In the genomic region with DNA sequence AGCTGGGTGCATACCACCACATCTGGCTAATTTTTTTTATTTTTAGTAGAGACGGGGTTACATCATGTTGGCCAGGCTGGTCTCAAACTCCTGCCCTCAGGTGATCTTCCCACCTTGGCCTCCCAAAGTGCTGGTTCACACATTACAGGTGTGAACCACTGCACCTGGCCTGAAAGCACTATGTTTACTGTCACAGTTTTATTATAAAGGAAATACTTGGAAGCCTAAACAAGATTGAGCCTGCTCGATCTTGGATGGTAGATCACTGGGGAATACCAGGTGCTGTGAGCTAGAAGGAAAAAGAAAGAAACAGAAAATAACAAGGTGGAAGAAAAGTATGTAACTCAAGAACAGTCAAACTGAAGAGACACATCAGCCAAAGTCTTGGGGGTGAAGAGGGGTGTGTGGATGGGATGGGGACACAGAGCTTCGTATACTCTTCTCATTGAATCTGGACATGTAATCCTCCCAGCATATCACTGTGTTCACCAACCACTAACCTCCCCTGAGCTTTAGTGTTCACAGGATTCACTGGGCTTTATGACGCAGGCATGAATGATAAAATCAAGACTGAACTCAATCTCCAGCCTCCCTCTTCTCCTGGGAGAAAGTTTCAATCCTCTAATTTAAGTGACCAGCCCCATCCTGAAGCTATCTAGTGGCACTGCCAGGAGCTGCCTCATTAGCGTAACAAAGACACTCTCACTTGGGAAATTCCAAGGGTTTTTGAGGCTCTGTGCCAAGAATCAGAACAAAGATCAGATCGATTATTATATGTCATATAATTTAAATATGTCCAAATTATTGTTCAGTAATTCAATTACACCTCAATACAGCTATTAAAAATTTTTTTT, we compare ENCODE assay signal across 16 cellular contexts. TPM values are rescaled to one million over a fixed set of nuclear protein-coding genes. Genes with fewer than 3 reads are reported as not detected.
DNase-seq lines count a peak whose midpoint lies in the region; ATAC-seq and TF ChIP-seq lines count a peak whose summit lies in the region.
"Had no signal": no experiment of that assay in that cellular context is flagged by ENCODE, and none has a peak within 500 bp of the region (broad histone marks: within the 10 kb centered on the region; RNA-seq: fewer than 3 reads in every experiment).

No MANE protein-coding gene starts in this region.

- CTCF ChIA-PET in activated CD4-positive, alpha-beta T cell treated with anti-CD3 and anti-CD28 coated beads for 36 hours (lab: Charles Lee): interaction anchor here (0.6 to 1.5 kb wide), 3 partner anchors 10 to 468 kb away, joined by 3 to 6 read pairs (median 4); no protein-coding TSS in a partner anchor
- CTCF ChIA-PET in RWPE1 (lab: Yijun Ruan, JAX): interaction anchor here (0.6 kb wide), 1 partner anchor 888 kb away, joined by 3 read pairs; no protein-coding TSS in a partner anchor

- TF ChIP-seq CTCF in RWPE1 (conservative IDR thresholded peaks at IDR 0.05; ENCODE audit: low read depth) (no peak), osteocyte (IDR thresholded peaks at IDR 0.05) (no peak)

- ATAC-seq in activated CD4-positive, alpha-beta T cell treated with anti-CD3 and anti-CD28 coated beads for 36 hours: no peak
- ATAC-seq in aorta (ENCODE audit: low FRiP score) (no peak), HG03139 (IDR thresholded peaks at IDR 0.05; ENCODE audit: unreplicated experiment) (no peak)
- ATAC-seq: PC-3 had no signal

- H3K4me3 ChIP-seq in esophagus (ENCODE audit: low read depth in 1 of 2, low read length in 2 of 2) (no peak overlapping the region), aorta (ENCODE audit: low read length in 2 of 2) (no peak overlapping the region)
- H3K4me3 ChIP-seq: skin epidermis, transverse colon had no signal

- H3K27me3 ChIP-seq in esophagus (ENCODE audit: control insufficient read depth in 1 of 2, insufficient read depth in 2 of 2, low read length in 2 of 2) (no peaks in the 10 kb centered on the region), aorta (ENCODE audit: control insufficient read depth in 1 of 2, insufficient read depth in 2 of 2, low read length in 1 of 2) (no peaks in the 10 kb centered on the region)
- H3K27me3 ChIP-seq: transverse colon had no signal

- H3K27me3 Mint-ChIP-seq in activated CD4-positive, alpha-beta T cell treated with anti-CD3 and anti-CD28 coated beads for 36 hours: no peaks in the 10 kb centered on the region
- no peaks in the 10 kb centered on the region for H3K27me3 Mint-ChIP-seq in osteocyte (ENCODE audit: unreplicated experiment)
- H3K27me3 Mint-ChIP-seq: activated naive CD8-positive, alpha-beta T cell treated with anti-CD3 and anti-CD28 coated beads, Interleukin-2, amount 10 ng/mL, durations not matched to agents 7 days and 5 days; dendritic cell treated with granulocyte-macrophage colony-stimulating factor and Interleukin-4, amounts not matched to agents 40 ng/mL and 50 ng/mL, for 4 days had no signal

- peaks cover 25% of the 10 kb centered on the region for H3K36me3 Mint-ChIP-seq in activated CD4-positive, alpha-beta T cell treated with anti-CD3 and anti-CD28 coated beads for 36 hours (ENCODE audit: low read depth)
- H3K36me3 Mint-ChIP-seq in osteocyte (ENCODE audit: unreplicated experiment): no peaks in the 10 kb centered on the region

- H3K27ac ChIP-seq in RWPE1 (peak overlapping the region; percentile 43; the same call in 1 of the 2 replicates), esophagus (ENCODE audit: low read depth in 2 of 2, low read length in 1 of 2) (peak overlapping the region; percentile 47 to 68), aorta (ENCODE audit: low read depth in 1 of 2, low read length in 2 of 2) (no peak overlapping the region)
- H3K27ac ChIP-seq: transverse colon had no signal

- POLR2A ChIA-PET in activated CD4-positive, alpha-beta T cell treated with anti-CD3 and anti-CD28 coated beads for 36 hours (lab: Charles Lee): interaction anchor here (0.6 kb wide), 2 partner anchors 15 to 38 kb away, joined by 4 read pairs; no protein-coding TSS in a partner anchor
- POLR2A ChIA-PET in RWPE1 (lab: Yijun Ruan, JAX; ENCODE audit: low non-redundant PET): interaction anchor here (0.7 kb wide), 1 partner anchor 36 kb away, joined by 5 read pairs; no protein-coding TSS in a partner anchor

- peaks cover 64% of the 10 kb centered on the region for H3K4me1 Mint-ChIP-seq in activated CD4-positive, alpha-beta T cell treated with anti-CD3 and anti-CD28 coated beads for 36 hours
- peaks cover 57% of the 10 kb centered on the region for H3K4me1 Mint-ChIP-seq in osteocyte (ENCODE audit: unreplicated experiment)

- H3K36me3 ChIP-seq in esophagus (ENCODE audit: control insufficient read depth in 2 of 2, insufficient read depth in 2 of 2, low read length in 1 of 2) (no peaks in the 10 kb centered on the region), aorta (ENCODE audit: control insufficient read depth in 1 of 2, insufficient read depth in 2 of 2, low read length in 1 of 2) (no peaks in the 10 kb centered on the region)
- H3K36me3 ChIP-seq: transverse colon had no signal

- intact Hi-C loops in activated CD4-positive, alpha-beta T cell treated with anti-CD3 and anti-CD28 coated beads for 36 hours (cut with DNase I, micrococcal nuclease): no loop called here
- intact Hi-C loops in aorta (cut with DNase I): no loop called here

- H3K9me3 Mint-ChIP-seq in activated CD4-positive, alpha-beta T cell treated with anti-CD3 and anti-CD28 coated beads for 36 hours (ENCODE audit: low read depth): no peaks in the 10 kb centered on the region
- no peaks in the 10 kb centered on the region for H3K9me3 Mint-ChIP-seq in osteocyte (ENCODE audit: unreplicated experiment)
- H3K9me3 Mint-ChIP-seq: activated naive CD8-positive, alpha-beta T cell treated with anti-CD3 and anti-CD28 coated beads, Interleukin-2, amount 10 ng/mL, durations not matched to agents 7 days and 5 days; dendritic cell treated with granulocyte-macrophage colony-stimulating factor and Interleukin-4, amounts not matched to agents 40 ng/mL and 50 ng/mL, for 4 days had no signal

- H3K4me3 Mint-ChIP-seq in activated CD4-positive, alpha-beta T cell treated with anti-CD3 and anti-CD28 coated beads for 36 hours: no peak overlapping the region
- H3K4me3 Mint-ChIP-seq in osteocyte (ENCODE audit: unreplicated experiment): no peak overlapping the region
- H3K4me3 Mint-ChIP-seq: activated naive CD8-positive, alpha-beta T cell treated with anti-CD3 and anti-CD28 coated beads, Interleukin-2, amount 10 ng/mL, durations not matched to agents 7 days and 5 days; dendritic cell treated with granulocyte-macrophage colony-stimulating factor and Interleukin-4, amounts not matched to agents 40 ng/mL and 50 ng/mL, for 4 days had no signal

- H3K4me1 ChIP-seq in esophagus (ENCODE audit: control insufficient read depth in 2 of 2, insufficient read depth in 2 of 2, low read length in 1 of 2): no peaks in the 10 kb centered on the region
- peaks cover 0 to 4% of the 10 kb centered on the region in 2 donors for H3K4me1 ChIP-seq in aorta (ENCODE audit: control insufficient read depth in 1 of 2, insufficient read depth in 2 of 2, low read length in 2 of 2)

- peak overlapping the region; percentile 44 for H3K27ac Mint-ChIP-seq in activated CD4-positive, alpha-beta T cell treated with anti-CD3 and anti-CD28 coated beads for 36 hours
- peak overlapping the region; percentile 21 for H3K27ac Mint-ChIP-seq in osteocyte (ENCODE audit: unreplicated experiment)
- H3K27ac Mint-ChIP-seq: activated naive CD8-positive, alpha-beta T cell treated with anti-CD3 and anti-CD28 coated beads, Interleukin-2, amount 10 ng/mL, durations not matched to agents 7 days and 5 days; dendritic cell treated with granulocyte-macrophage colony-stimulating factor and Interleukin-4, amounts not matched to agents 40 ng/mL and 50 ng/mL, for 4 days had no signal

- DNase-seq in activated CD4-positive, alpha-beta T cell treated with anti-CD3 and anti-CD28 coated beads for 36 hours: no peak
- DNase-seq in activated CD4-positive, alpha-beta T cell treated with anti-CD3 and anti-CD28 coated beads, Interleukin-2, amount 50 U/mL, for 4 hours: no peak
- DNase-seq in RWPE1 (ENCODE audit: low spot score) (no peak), osteocyte (ENCODE audit: extremely low spot score, unreplicated experiment) (no peak), aorta (no peak)
- no peak for DNase-seq in stimulated activated CD4-positive, alpha-beta T cell treated with anti-CD3 and anti-CD28 coated beads, Interleukin-4, amount 100 ng/mL, for 4 hours
- DNase-seq: activated CD4-positive, alpha-beta T cell treated with anti-CD3 and anti-CD28 coated beads for 4 hours; activated naive CD8-positive, alpha-beta T cell treated with anti-CD3 and anti-CD28 coated beads, Interleukin-2, amount 10 ng/mL, durations not matched to agents 7 days and 5 days; kidney glomerular epithelial cell; NCI-H2227 treated with DMSO at 0.1 percent for 48 hours; PC-3; transverse colon had no signal

- 47 to 63% methylated on average over 6 of the region's 6 CpGs for WGBS in esophagus, 2 donors
- 90 to 92% methylated on average over 6 of the region's 6 CpGs for WGBS in aorta, 2 donors

- H3K9me3 ChIP-seq in esophagus (ENCODE audit: control insufficient read depth in 2 of 2, insufficient read depth in 1 of 2, low read depth in 1 of 2, low read length in 1 of 2): no peaks in the 10 kb centered on the region
- no peaks in the 10 kb centered on the region for H3K9me3 ChIP-seq in aorta (ENCODE audit: control insufficient read depth, low read length)
- H3K9me3 ChIP-seq: transverse colon had no signal

RNA-seq across cellular contexts. Expression of a gene that starts 40.9 kb away (rescaled TPM):
- 100 to 1,000 TPM in 1 of 2 experiments, 10 to 100 TPM in 1; 98.5 to 102 TPM for total RNA-seq in activated CD4-positive, alpha-beta T cell treated with anti-CD3 and anti-CD28 coated beads for 36 hours
- polyA plus RNA-seq in esophagus (10 to 100 TPM; 16.8 to 17.0 TPM), aorta (10 to 100 TPM; 13.8 TPM)
- total RNA-seq in osteocyte (72.8 and 74.6 TPM in 2 replicates), aorta (10 to 100 TPM; 50.9 to 73.3 TPM)

Comparison
In these comparisons a context has a peak if more than half of its experiments do, and no peak if none do; other contexts are left out.
1. H3K27ac ChIP-seq: peak in RWPE1 (single experiment) and esophagus (2 of 2); none in aorta (0 of 2).